8 cellular contexts compared by ENCODE assay signal in genomic region chr7:44045226-44046014, GRCh38. TPM values are rescaled to one million over a fixed set of nuclear protein-coding genes. Genes with fewer than 3 reads are reported as not detected.
DNase-seq lines count a peak whose midpoint lies in the region; ATAC-seq and TF ChIP-seq lines count a peak whose summit lies in the region.

No MANE protein-coding gene starts in this region.

- H3K27ac Mint-ChIP-seq in WTC11, result no peak overlapping the region

- H3K27ac ChIP-seq in AG04450 (ENCODE audit: low read depth, low read length) (no peak overlapping the region), heart right ventricle (peak overlapping the region in 9 of 10 donors; percentile 76 to 99 (median 93)), smooth muscle cell (ENCODE audit: low read depth) (peak overlapping the region; percentile 27)

- peaks cover 20% of the 10 kb centered on the region for H3K27me3 Mint-ChIP-seq in WTC11 (ENCODE audit: low read depth)

- H4K20me1 ChIP-seq in smooth muscle cell (ENCODE audit: low read depth), result peaks cover 40% of the 10 kb centered on the region

- WGBS in heart right ventricle, 2 donors, result 23 to 26% methylated on average over 15 of the region's 15 CpGs
- 32% methylated on average over 15 of the region's 15 CpGs for WGBS in smooth muscle cell (ENCODE audit: low lambda C conversion rate)

- H3K79me2 ChIP-seq in smooth muscle cell (ENCODE audit: low read depth), result peaks cover 55% of the 10 kb centered on the region

- DNase-seq in AG04450 (ENCODE audit: low read depth, low spot score), result no peak
- DNase-seq in HEK293T (ENCODE audit: extremely low spot score), result no peak
- DNase-seq in WTC11 (ENCODE audit: low spot score), result no peak
- no peak for DNase-seq in heart right ventricle
- no peak for DNase-seq in smooth muscle cell (lab: John Stamatoyannopoulos, UW; ENCODE audit: unreplicated experiment)
- no peak for DNase-seq in NCI-H2171 (lab: John Stamatoyannopoulos, UW)
- no peak for DNase-seq in GF-D8 (lab: John Stamatoyannopoulos, UW)
- DNase-seq in DMS114 treated with DMSO at 0.1 percent for 48 hours (lab: John Stamatoyannopoulos, UW; ENCODE audit: unreplicated experiment), result no peak

- H3K36me3 Mint-ChIP-seq in WTC11, result peaks cover 8% of the 10 kb centered on the region; the same call in 1 of the 2 replicates

- peaks cover 13% of the 10 kb centered on the region for H3K4me1 Mint-ChIP-seq in WTC11

- POLR2A ChIA-PET in AG04450 (lab: Yijun Ruan, JAX), result interaction anchor here (1.1 to 1.4 kb wide), 2 partner anchors 11 to 26 kb away, joined by 3 to 5 read pairs; no protein-coding TSS in a partner anchor
- POLR2A ChIA-PET in HEK293T (lab: Yijun Ruan, JAX), result interaction anchor here (1.1 to 1.9 kb wide), 5 partner anchors 10 to 78 kb away, joined by 3 to 7 read pairs (median 5); partner anchors contain the start of gene POLD2
- POLR2A ChIA-PET in WTC11 (lab: Charles Lee), result no interaction called here

- intact Hi-C loops in heart right ventricle (cut with DNase I), result loop anchor here in 1 of 10 donors (5.0 kb wide), 1 partner anchor 37 kb away; the partner anchor contains the start of gene POLM

- H3F3A ChIP-seq in smooth muscle cell (ENCODE audit: low read depth), result no peaks in the 10 kb centered on the region

- H2AFZ ChIP-seq in smooth muscle cell (ENCODE audit: low read depth), result peak overlapping the region; percentile 95

- H3K36me3 ChIP-seq in heart right ventricle, result peaks cover 0 to 40% (median 7%) of the 10 kb centered on the region in 9 donors
- H3K36me3 ChIP-seq in smooth muscle cell (ENCODE audit: low read depth), result no peaks in the 10 kb centered on the region

- ATAC-seq in WTC11 (no peak; the same call in 1 of the 2 replicates), heart right ventricle (no peak)

- CTCF ChIA-PET in AG04450 (lab: Charles Lee), result no interaction called here
- CTCF ChIA-PET in HEK293T (lab: Yijun Ruan, JAX), result no interaction called here
- CTCF ChIA-PET in WTC11 (lab: Charles Lee), result interaction anchor here (1.2 to 1.9 kb wide), 4 partner anchors 18 to 169 kb away, joined by 3 to 9 read pairs (median 4); partner anchors contain the start of gene POLD2

- peaks cover 6 to 62% (median 35%) of the 10 kb centered on the region in 9 donors for H3K4me1 ChIP-seq in heart right ventricle
- peaks cover 6% of the 10 kb centered on the region for H3K4me1 ChIP-seq in smooth muscle cell (ENCODE audit: low read depth)

- peak overlapping the region; percentile 92 for H3K4me2 ChIP-seq in smooth muscle cell

- H3K9me3 Mint-ChIP-seq in WTC11, result peaks cover 5% of the 10 kb centered on the region; the same call in 1 of the 2 replicates

- peak overlapping the region; percentile 76 for H3K9ac ChIP-seq in smooth muscle cell (ENCODE audit: low read depth)

- H3K9me3 ChIP-seq in AG04450 (ENCODE audit: control insufficient read depth, insufficient read depth, low read length) (no peaks in the 10 kb centered on the region), heart right ventricle (no peaks in the 10 kb centered on the region), smooth muscle cell (replicated peaks; ENCODE audit: low read depth) (no peaks in the 10 kb centered on the region)

- TF ChIP-seq CTCF in AG04450 (IDR thresholded peaks at IDR 0.05; ENCODE audit: low read depth, low read length) (no peak), WTC11 (IDR thresholded peaks at IDR 0.05) (no peak), heart right ventricle (IDR thresholded peaks at IDR 0.05) (no peak), smooth muscle cell (IDR thresholded peaks at IDR 0.05; ENCODE audit: borderline replicate concordance, insufficient read depth, poor library complexity, severe bottlenecking) (no peak)

- H3K4me3 ChIP-seq in AG04450 (ENCODE audit: low read depth, low read length), result peak overlapping the region; percentile 94
- peak overlapping the region; percentile 75 to 99 (median 91) for H3K4me3 ChIP-seq in heart right ventricle
- peak overlapping the region; percentile 63 for H3K4me3 ChIP-seq in smooth muscle cell

- H3K27me3 ChIP-seq in AG04450 (ENCODE audit: control insufficient read depth, insufficient read depth, low read length) (no peaks in the 10 kb centered on the region), heart right ventricle (no peaks in the 10 kb centered on the region), smooth muscle cell (ENCODE audit: low read depth) (no peaks in the 10 kb centered on the region)

- peak overlapping the region; percentile 83 for H3K4me3 Mint-ChIP-seq in WTC11

TF ChIP-seq in HEK293T, 16 proteins besides CTCF, POLR2A, EP300 and RAD21:
- TF ChIP-seq TARDBP (IDR thresholded peaks at IDR 0.05), result no peak
- 0 out of 2 replicates have a peak, but pooled peaks have one; percentile 20 for TF ChIP-seq L3MBTL2 (conservative IDR thresholded peaks at IDR 0.05)
- no peak for TF ChIP-seq ELF4 (IDR thresholded peaks at IDR 0.05)

TF ChIP-seq in WTC11, 78 proteins besides CTCF, POLR2A, EP300 and RAD21:
- TF ChIP-seq HMGA2 (CRISPR knock-in tag; IDR thresholded peaks at IDR 0.05) (no peak), CREB1 (CRISPR knock-in tag; IDR thresholded peaks at IDR 0.05) (no peak), MYBL2 (CRISPR knock-in tag; IDR thresholded peaks at IDR 0.05) (no peak), SMAD3 (CRISPR knock-in tag; IDR thresholded peaks at IDR 0.05; ENCODE audit: borderline replicate concordance) (no peak)
- TF ChIP-seq, protein P1, sequence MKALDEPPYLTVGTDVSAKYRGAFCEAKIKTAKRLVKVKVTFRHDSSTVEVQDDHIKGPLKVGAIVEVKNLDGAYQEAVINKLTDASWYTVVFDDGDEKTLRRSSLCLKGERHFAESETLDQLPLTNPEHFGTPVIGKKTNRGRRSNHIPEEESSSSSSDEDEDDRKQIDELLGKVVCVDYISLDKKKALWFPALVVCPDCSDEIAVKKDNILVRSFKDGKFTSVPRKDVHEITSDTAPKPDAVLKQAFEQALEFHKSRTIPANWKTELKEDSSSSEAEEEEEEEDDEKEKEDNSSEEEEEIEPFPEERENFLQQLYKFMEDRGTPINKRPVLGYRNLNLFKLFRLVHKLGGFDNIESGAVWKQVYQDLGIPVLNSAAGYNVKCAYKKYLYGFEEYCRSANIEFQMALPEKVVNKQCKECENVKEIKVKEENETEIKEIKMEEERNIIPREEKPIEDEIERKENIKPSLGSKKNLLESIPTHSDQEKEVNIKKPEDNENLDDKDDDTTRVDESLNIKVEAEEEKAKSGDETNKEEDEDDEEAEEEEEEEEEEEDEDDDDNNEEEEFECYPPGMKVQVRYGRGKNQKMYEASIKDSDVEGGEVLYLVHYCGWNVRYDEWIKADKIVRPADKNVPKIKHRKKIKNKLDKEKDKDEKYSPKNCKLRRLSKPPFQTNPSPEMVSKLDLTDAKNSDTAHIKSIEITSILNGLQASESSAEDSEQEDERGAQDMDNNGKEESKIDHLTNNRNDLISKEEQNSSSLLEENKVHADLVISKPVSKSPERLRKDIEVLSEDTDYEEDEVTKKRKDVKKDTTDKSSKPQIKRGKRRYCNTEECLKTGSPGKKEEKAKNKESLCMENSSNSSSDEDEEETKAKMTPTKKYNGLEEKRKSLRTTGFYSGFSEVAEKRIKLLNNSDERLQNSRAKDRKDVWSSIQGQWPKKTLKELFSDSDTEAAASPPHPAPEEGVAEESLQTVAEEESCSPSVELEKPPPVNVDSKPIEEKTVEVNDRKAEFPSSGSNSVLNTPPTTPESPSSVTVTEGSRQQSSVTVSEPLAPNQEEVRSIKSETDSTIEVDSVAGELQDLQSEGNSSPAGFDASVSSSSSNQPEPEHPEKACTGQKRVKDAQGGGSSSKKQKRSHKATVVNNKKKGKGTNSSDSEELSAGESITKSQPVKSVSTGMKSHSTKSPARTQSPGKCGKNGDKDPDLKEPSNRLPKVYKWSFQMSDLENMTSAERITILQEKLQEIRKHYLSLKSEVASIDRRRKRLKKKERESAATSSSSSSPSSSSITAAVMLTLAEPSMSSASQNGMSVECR (CRISPR knock-in tag; IDR thresholded peaks at IDR 0.05; ENCODE audit: borderline replicate concordance), result 0 out of 2 replicates have a peak, but pooled peaks have one; percentile 2

RNA-seq across cellular contexts. Expression of gene DBNL, which starts 0.9 kb away (rescaled TPM):
- polyA plus RNA-seq in AG04450 (2011; rRNA removed), result 76.1 and 93.8 TPM in 2 replicates
- 75.7 and 100 TPM in 2 replicates for polyA minus RNA-seq in AG04450 (2011; rRNA and poly(A)+ RNA removed)
- 34.3 to 36.8 TPM (median 36.1 TPM) in 3 replicates for total RNA-seq in WTC11 (2021)
- total RNA-seq in heart right ventricle, result 10 to 100 TPM; 26.0 to 59.0 (median 35.4) TPM
- 10 to 100 TPM; 34.8 to 74.3 TPM for polyA plus RNA-seq in heart right ventricle
- 47.8 and 55.1 TPM in 2 replicates for total RNA-seq in smooth muscle cell
- polyA plus RNA-seq in smooth muscle cell, result 94.5 and 98.4 TPM in 2 replicates

RNA-seq across cellular contexts. Expression of gene PGAM2, which starts 19.9 kb away (rescaled TPM):
- polyA plus RNA-seq in AG04450 (2011; rRNA removed) (not detected in 2 replicates), heart right ventricle (1,000 to 10,000 TPM in 1 of 2 donors, 100 to 1,000 TPM in 1; 367 to 2,327 TPM), smooth muscle cell (not detected in 2 replicates)
- polyA minus RNA-seq in AG04450 (2011; rRNA and poly(A)+ RNA removed), result not detected in 2 replicates
- total RNA-seq in WTC11 (2021) (2.4 to 5.6 TPM (median 3.9 TPM) in 3 replicates), heart right ventricle (1,000 to 10,000 TPM in 2 of 10 donors, 100 to 1,000 TPM in 8; 375 to 1,148 (median 557) TPM), smooth muscle cell (0.54 TPM in 1 of 2 replicates, not detected in the other)

RNA-seq across cellular contexts. Expression of gene POLM, which starts 36.9 kb away (rescaled TPM):
- 4.6 and 5.1 TPM in 2 replicates for polyA plus RNA-seq in AG04450 (2011; rRNA removed)
- 11.0 and 11.6 TPM in 2 replicates for polyA minus RNA-seq in AG04450 (2011; rRNA and poly(A)+ RNA removed)
- total RNA-seq in WTC11 (2021), result 20.9 to 25.3 TPM (median 24.7 TPM) in 3 replicates
- total RNA-seq in heart right ventricle, result 10 to 100 TPM; 10.9 to 28.4 (median 13.5) TPM
- polyA plus RNA-seq in heart right ventricle, result 10 to 100 TPM in 1 of 2 donors, 1 to 10 TPM in 1; 6.7 to 22.8 TPM
- total RNA-seq in smooth muscle cell, result 4.9 and 5.2 TPM in 2 replicates
- polyA plus RNA-seq in smooth muscle cell, result 9.9 and 10.2 TPM in 2 replicates

RNA-seq across cellular contexts. Expression of gene SPDYE1, which starts 47.7 kb away (rescaled TPM):
- polyA plus RNA-seq in AG04450 (2011; rRNA removed) (not detected in 2 replicates), heart right ventricle (not detected), smooth muscle cell (0.15 and 0.74 TPM in 2 replicates)
- not detected in 2 replicates for polyA minus RNA-seq in AG04450 (2011; rRNA and poly(A)+ RNA removed)
- total RNA-seq in WTC11 (2021) (0.07 TPM in 1 of 3 replicates, not detected in the others), heart right ventricle (under 1 TPM in 1 of 10 donors, not detected in 9; 0.11 TPM), smooth muscle cell (not detected in 2 replicates)

RNA-seq across cellular contexts. Expression of gene AEBP1, which starts 58.7 kb away (rescaled TPM):
- polyA plus RNA-seq in AG04450 (2011; rRNA removed) (18.5 and 30.7 TPM in 2 replicates), heart right ventricle (10 to 100 TPM; 18.0 to 33.7 TPM), smooth muscle cell (141 and 163 TPM in 2 replicates)
- polyA minus RNA-seq in AG04450 (2011; rRNA and poly(A)+ RNA removed), result 19.8 and 37.9 TPM in 2 replicates
- total RNA-seq in WTC11 (2021) (50.8 to 55.5 TPM (median 52.4 TPM) in 3 replicates), heart right ventricle (10 to 100 TPM; 14.1 to 31.3 (median 21.6) TPM), smooth muscle cell (36.6 and 39.7 TPM in 2 replicates)

Comparison
In these comparisons a context has a peak if more than half of its experiments do, and no peak if none do; other contexts are left out.
1. RNA of gene PGAM2, which starts 19.9 kb away (total RNA-seq): 375 to 1,148 TPM in heart right ventricle; 2.4 to 5.6 TPM in WTC11 and 0.54 TPM in smooth muscle cell; every median in the first group is over 10 times any median in the second.
2. Peak in every context shown above with its lines, with median percentiles within 50 percentile points of each other: H3K4me3 ChIP-seq.